ENCODE assay signal across 7 cellular contexts in genomic region chr6:107114213-107114871, GRCh38. TPM values are rescaled to one million over a fixed set of nuclear protein-coding genes. Genes with fewer than 3 reads are reported as not detected.
DNase-seq lines count a peak whose midpoint lies in the region; ATAC-seq, FAIRE-seq and TF ChIP-seq lines count a peak whose summit lies in the region.

No MANE protein-coding gene starts in this region.

- H3K4me3 ChIP-seq in GM12875 (ENCODE audit: low read depth, low read length) (peak overlapping the region; percentile 73), astrocyte (ENCODE audit: insufficient read depth, low read depth, low read length) (peak overlapping the region; percentile 59), hepatocyte (peak overlapping the region; percentile 79)

- H3K27ac ChIP-seq in astrocyte (ENCODE audit: low read depth, low read length) = no peak overlapping the region
- H3K27ac ChIP-seq in hepatocyte = peak overlapping the region; percentile 91

- H3K27me3 Mint-ChIP-seq in T-helper 2 cell treated with Interferon-gamma antibody and Interleukin-4, amounts not matched to agents 5 μg/mL and 100 μg/mL, for 36 hours (ENCODE audit: low read depth) = peaks cover 13% of the 10 kb centered on the region
- H3K27me3 Mint-ChIP-seq in astrocyte (ENCODE audit: low read depth, unreplicated experiment) = peaks cover 3% of the 10 kb centered on the region

- TF ChIP-seq CTCF in GM12875 (IDR thresholded peaks at IDR 0.05; ENCODE audit: borderline replicate concordance, insufficient read depth, low read depth, low read length) (peak; percentile 91), astrocyte (IDR thresholded peaks at IDR 0.05; ENCODE audit: insufficient read depth, low read depth, low read length) (peak; percentile 38), hepatocyte (IDR thresholded peaks at IDR 0.05; ENCODE audit: poor library complexity) (peak; percentile 74)

- H2AFZ ChIP-seq in astrocyte (ENCODE audit: low read depth, low read length) (peak overlapping the region; percentile 64), hepatocyte (peak overlapping the region; percentile 34)

- H3K36me3 ChIP-seq in astrocyte (ENCODE audit: insufficient read depth, low read length) (no peaks in the 10 kb centered on the region), hepatocyte (replicated peaks; ENCODE audit: insufficient read depth, low read depth) (no peaks in the 10 kb centered on the region)

- H3K27me3 ChIP-seq in astrocyte (ENCODE audit: insufficient read depth, low read length) (peaks cover 10% of the 10 kb centered on the region), hepatocyte (peaks cover 3% of the 10 kb centered on the region)

- no peaks in the 10 kb centered on the region for H3K36me3 Mint-ChIP-seq in T-helper 2 cell treated with Interferon-gamma antibody and Interleukin-4, amounts not matched to agents 5 μg/mL and 100 μg/mL, for 36 hours (ENCODE audit: low read depth)
- no peaks in the 10 kb centered on the region for H3K36me3 Mint-ChIP-seq in astrocyte (ENCODE audit: low read depth, unreplicated experiment)

- H3K9me3 ChIP-seq in astrocyte (ENCODE audit: insufficient read depth, low read depth, low read length) = no peaks in the 10 kb centered on the region
- H3K9me3 ChIP-seq in hepatocyte (ENCODE audit: low read depth) = no peaks in the 10 kb centered on the region

- H3K4me1 Mint-ChIP-seq in T-helper 2 cell treated with Interferon-gamma antibody and Interleukin-4, amounts not matched to agents 5 μg/mL and 100 μg/mL, for 36 hours (ENCODE audit: low read depth) = peaks cover 16% of the 10 kb centered on the region
- H3K4me1 Mint-ChIP-seq in astrocyte (ENCODE audit: low read depth, unreplicated experiment) = peaks cover 2% of the 10 kb centered on the region

- no peaks in the 10 kb centered on the region for H3K9me3 Mint-ChIP-seq in T-helper 2 cell treated with Interferon-gamma antibody and Interleukin-4, amounts not matched to agents 5 μg/mL and 100 μg/mL, for 36 hours
- no peaks in the 10 kb centered on the region for H3K9me3 Mint-ChIP-seq in astrocyte (ENCODE audit: unreplicated experiment)

- peak; percentile 89 for DNase-seq in NCI-H1092 treated with DMSO at 0.1 percent for 48 hours (lab: John Stamatoyannopoulos, UW)
- DNase-seq in T-helper 2 cell treated with Interferon-gamma antibody and Interleukin-4, amounts not matched to agents 5 μg/mL and 100 μg/mL, for 36 hours (ENCODE audit: low spot score) = peak; percentile 81
- DNase-seq in astrocyte (ENCODE audit: low read depth) = peak; percentile 61
- peak; percentile 95 for DNase-seq in hepatocyte (ENCODE audit: low spot score)
- DNase-seq in retina = peak; percentile 93

- H3K79me2 ChIP-seq in astrocyte (ENCODE audit: insufficient read depth, low read length) = no peaks in the 10 kb centered on the region
- H3K79me2 ChIP-seq in hepatocyte = peaks cover 27% of the 10 kb centered on the region

- peak overlapping the region; percentile 86 for H3K4me2 ChIP-seq in astrocyte (ENCODE audit: low read length)
- H3K4me2 ChIP-seq in hepatocyte = peak overlapping the region; percentile 93

- 6% methylated on average over 18 of the region's 104 CpGs for WGBS in hepatocyte (ENCODE audit: low lambda C conversion rate, missing lambda C conversion rate)

- no peak for FAIRE-seq in astrocyte (lab: Jason Lieb, UNC)

- peak overlapping the region; percentile 85 for H3K4me3 Mint-ChIP-seq in T-helper 2 cell treated with Interferon-gamma antibody and Interleukin-4, amounts not matched to agents 5 μg/mL and 100 μg/mL, for 36 hours
- H3K4me3 Mint-ChIP-seq in astrocyte (ENCODE audit: unreplicated experiment) = peak overlapping the region; percentile 89

- H3K4me1 ChIP-seq in astrocyte (ENCODE audit: insufficient read depth, low read length) = peaks cover 10% of the 10 kb centered on the region
- H3K4me1 ChIP-seq in hepatocyte (ENCODE audit: insufficient read depth) = peaks cover 13% of the 10 kb centered on the region

- peak overlapping the region; percentile 59 for H3K27ac Mint-ChIP-seq in T-helper 2 cell treated with Interferon-gamma antibody and Interleukin-4, amounts not matched to agents 5 μg/mL and 100 μg/mL, for 36 hours
- peak overlapping the region; percentile 38 for H3K27ac Mint-ChIP-seq in astrocyte (ENCODE audit: unreplicated experiment)

- H4K20me1 ChIP-seq in astrocyte (ENCODE audit: insufficient read depth, low read length) (peaks cover 11% of the 10 kb centered on the region), hepatocyte (ENCODE audit: insufficient read depth, poor library complexity, severe bottlenecking) (no peaks in the 10 kb centered on the region)

- peak; percentile 68 for ATAC-seq in HG02610 (IDR thresholded peaks at IDR 0.05; ENCODE audit: unreplicated experiment)

- H3K9me2 ChIP-seq in hepatocyte (replicated peaks; ENCODE audit: insufficient read depth) = no peaks in the 10 kb centered on the region

- peak overlapping the region; percentile 70 for H3K9ac ChIP-seq in astrocyte (ENCODE audit: low read length)

RNA-seq across cellular contexts. Expression of gene BEND3, which starts 1.0 kb away (rescaled TPM):
- total RNA-seq in astrocyte = 3.7 and 4.4 TPM in 2 replicates
- 4.5 and 5.7 TPM in 2 replicates for total RNA-seq in hepatocyte
- 2.2 and 2.7 TPM in 2 replicates for polyA plus RNA-seq in hepatocyte

Comparison
In these comparisons a context has a peak if more than half of its experiments do, and no peak if none do; other contexts are left out.
1. CTCF ChIP-seq: peak in every context shown above with its lines; median percentile 91 in GM12875; 74 in hepatocyte; 38 in astrocyte.